Comparison of ENCODE assay signal across 23 cellular contexts in the genomic region with DNA sequence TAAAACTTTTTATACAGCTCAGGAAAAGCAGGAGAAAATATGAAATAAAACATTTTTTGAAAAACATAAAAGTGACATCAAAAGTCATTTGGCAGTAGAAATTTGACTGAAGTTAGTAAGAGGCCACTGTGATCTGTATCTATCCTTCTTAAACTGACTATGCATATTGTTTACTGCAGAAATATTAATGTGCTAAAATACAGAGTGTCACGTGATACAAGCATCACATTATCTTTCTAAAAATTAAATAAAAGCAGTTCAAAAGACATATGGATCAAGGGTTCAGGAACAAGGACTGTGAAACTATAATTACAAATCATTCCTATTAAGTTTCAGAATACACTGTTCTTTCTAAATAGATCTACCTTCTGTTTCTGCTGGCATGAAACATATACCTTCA.
"Had no signal": no experiment of that assay in that cellular context is flagged by ENCODE, and none has a peak within 500 bp of the region (broad histone marks: within the 10 kb centered on the region; RNA-seq: fewer than 3 reads in every experiment).

No MANE protein-coding gene starts in this region.

- H3K27me3 ChIP-seq: hepatocyte, pancreas, spleen, tibial nerve, uterus had no signal

- H3K36me3 Mint-ChIP-seq: type B pancreatic cell had no signal

- ATAC-seq: naive thymus-derived CD8-positive, alpha-beta T cell; pancreas; right cardiac atrium; sciatic nerve; stimulated activated memory B cell treated with anti-CD40 and anti-IgM and Interleukin-4, amounts not matched to agents 10 μg/mL and 1 μg/mL and 100 μg/mL, for 72 hours; stimulated activated naive CD8-positive, alpha-beta T cell treated with anti-CD3 and anti-CD28 coated beads, Interleukin-15, amount 100 ng/mL, for 72 hours had no signal

- H3K27ac ChIP-seq: hepatocyte, left ventricle myocardium inferior, pancreas, spleen, tibial nerve, uterus had no signal

- H3K4me1 Mint-ChIP-seq: nephron; neural crest cell; stimulated activated naive CD8-positive, alpha-beta T cell treated with anti-CD3 and anti-CD28 coated beads, Interleukin-15, amount 100 ng/mL, for 72 hours had no signal

- H3K27ac Mint-ChIP-seq: nephron; stimulated activated naive CD8-positive, alpha-beta T cell treated with anti-CD3 and anti-CD28 coated beads, Interleukin-15, amount 100 ng/mL, for 72 hours; type B pancreatic cell had no signal

- H3K4me1 ChIP-seq: left ventricle myocardium inferior, pancreas, uterus had no signal

- H3K36me3 ChIP-seq: prostate gland, uterus had no signal

- H3K4me3 ChIP-seq: hepatocyte, left ventricle myocardium inferior, lung, pancreas, prostate gland, spleen, tibial nerve, uterus had no signal

- H3K9me3 Mint-ChIP-seq: naive thymus-derived CD8-positive, alpha-beta T cell; nephron; neural crest cell; stimulated activated memory B cell treated with anti-CD40 and anti-IgM and Interleukin-4, amounts not matched to agents 10 μg/mL and 1 μg/mL and 100 μg/mL, for 72 hours; stimulated activated naive CD8-positive, alpha-beta T cell treated with anti-CD3 and anti-CD28 coated beads, Interleukin-15, amount 100 ng/mL, for 72 hours; type B pancreatic cell had no signal

- H3K9me3 ChIP-seq: left ventricle myocardium inferior, pancreas, prostate gland, spleen, tibial nerve, uterus had no signal

- DNase-seq: islet precursor cell; left ventricle myocardium inferior; naive thymus-derived CD8-positive, alpha-beta T cell; nucleus accumbens; pancreas; retina; right cardiac atrium; small intestine; spleen; stimulated activated CD4-positive, alpha-beta T cell treated with anti-CD3 and anti-CD28 coated beads, Interleukin-4, amount 100 ng/mL, for 24 hours; stimulated activated naive CD4-positive, alpha-beta T cell treated with Interleukin-2 at 50 U/mL for 16 hours; stimulated activated naive CD8-positive, alpha-beta T cell treated with anti-CD3 and anti-CD28 coated beads, Interleukin-15, amount 100 ng/mL, for 72 hours; substantia nigra; uterus had no signal

- H3K4me3 Mint-ChIP-seq: naive thymus-derived CD8-positive, alpha-beta T cell; nephron; neural crest cell; stimulated activated memory B cell treated with anti-CD40 and anti-IgM and Interleukin-4, amounts not matched to agents 10 μg/mL and 1 μg/mL and 100 μg/mL, for 72 hours; stimulated activated naive CD8-positive, alpha-beta T cell treated with anti-CD3 and anti-CD28 coated beads, Interleukin-15, amount 100 ng/mL, for 72 hours; type B pancreatic cell had no signal

- H3K27me3 Mint-ChIP-seq: naive thymus-derived CD8-positive, alpha-beta T cell; stimulated activated memory B cell treated with anti-CD40 and anti-IgM and Interleukin-4, amounts not matched to agents 10 μg/mL and 1 μg/mL and 100 μg/mL, for 72 hours; stimulated activated naive CD8-positive, alpha-beta T cell treated with anti-CD3 and anti-CD28 coated beads, Interleukin-15, amount 100 ng/mL, for 72 hours; type B pancreatic cell had no signal
